In genomic region chr6:150491131-150491795, GRCh38 we compare ENCODE assay signal across 11 cellular contexts.
DNase-seq lines count a peak whose midpoint lies in the region; ATAC-seq, FAIRE-seq and TF ChIP-seq lines count a peak whose summit lies in the region.
"Had no signal": no experiment of that assay in that cellular context is flagged by ENCODE, and none has a peak within 500 bp of the region (broad histone marks: within the 10 kb centered on the region; RNA-seq: fewer than 3 reads in every experiment).

No MANE protein-coding gene starts in this region.

- ATAC-seq in HG03196 (IDR thresholded peaks at IDR 0.05; ENCODE audit: unreplicated experiment) = peak; percentile 82
- ATAC-seq in GM19455 (IDR thresholded peaks at IDR 0.05; ENCODE audit: unreplicated experiment) = no peak

- no peaks in the 10 kb centered on the region for H3K9me3 Mint-ChIP-seq in astrocyte (ENCODE audit: unreplicated experiment)

- H3K4me3 Mint-ChIP-seq in astrocyte (ENCODE audit: unreplicated experiment) = no peak overlapping the region

- H3K36me3 ChIP-seq in astrocyte (ENCODE audit: insufficient read depth, low read length) = no peaks in the 10 kb centered on the region
- H3K36me3 ChIP-seq: upper lobe of left lung had no signal

- peak overlapping the region; percentile 29 for H3K27ac Mint-ChIP-seq in astrocyte (ENCODE audit: unreplicated experiment)

- H3K27ac ChIP-seq in astrocyte (ENCODE audit: low read depth, low read length) = no peak overlapping the region
- H3K27ac ChIP-seq: upper lobe of left lung had no signal

- H3K4me1 Mint-ChIP-seq in astrocyte (ENCODE audit: low read depth, unreplicated experiment) = peaks cover 28% of the 10 kb centered on the region

- DNase-seq in stimulated activated CD4-positive, alpha-beta T cell treated with anti-CD3 and anti-CD28 coated beads, Interleukin-15, amount 100 ng/mL, for 24 hours = peak; percentile 12
- no peak for DNase-seq in stimulated activated CD4-positive, alpha-beta T cell treated with anti-CD3 and anti-CD28 coated beads, Interleukin-1b, Interleukin-23, amount 100 ng/mL, for 48 hours
- DNase-seq in astrocyte (ENCODE audit: low read depth) = peak; percentile 87
- no peak for DNase-seq in D721Med (ENCODE audit: insufficient read length, low spot score)
- DNase-seq in nucleus accumbens (lab: John Stamatoyannopoulos, UW) = no peak
- DNase-seq in pons (ENCODE audit: low spot score) = no peak
- DNase-seq: upper lobe of left lung had no signal

- peaks cover 28% of the 10 kb centered on the region for H3K4me1 ChIP-seq in astrocyte (ENCODE audit: insufficient read depth, low read length)
- H3K4me1 ChIP-seq: upper lobe of left lung had no signal

- H4K20me1 ChIP-seq in astrocyte (ENCODE audit: insufficient read depth, low read length) = no peaks in the 10 kb centered on the region

- no peaks in the 10 kb centered on the region for H3K27me3 ChIP-seq in astrocyte (ENCODE audit: insufficient read depth, low read length)
- H3K27me3 ChIP-seq: upper lobe of left lung had no signal

- H3K36me3 Mint-ChIP-seq in astrocyte (ENCODE audit: low read depth, unreplicated experiment) = no peaks in the 10 kb centered on the region

- H2AFZ ChIP-seq in astrocyte (ENCODE audit: low read depth, low read length) = no peak overlapping the region

- H3K27me3 Mint-ChIP-seq in astrocyte (ENCODE audit: low read depth, unreplicated experiment) = no peaks in the 10 kb centered on the region

- H3K4me2 ChIP-seq in astrocyte (ENCODE audit: low read length) = peak overlapping the region; percentile 51

- H3K9ac ChIP-seq in astrocyte (ENCODE audit: low read length) = no peak overlapping the region

- no peak overlapping the region for H3K4me3 ChIP-seq in astrocyte (ENCODE audit: insufficient read depth, low read depth, low read length)
- H3K4me3 ChIP-seq: lung, upper lobe of left lung had no signal

- no peaks in the 10 kb centered on the region for H3K9me3 ChIP-seq in astrocyte (ENCODE audit: insufficient read depth, low read depth, low read length)
- H3K9me3 ChIP-seq: upper lobe of left lung had no signal

- FAIRE-seq in astrocyte (lab: Jason Lieb, UNC) = peak; percentile 41
- no peak for FAIRE-seq in D721Med (lab: Jason Lieb, UNC)
- FAIRE-seq: TTC549 had no signal

- no peaks in the 10 kb centered on the region for H3K79me2 ChIP-seq in astrocyte (ENCODE audit: insufficient read depth, low read length)

- TF ChIP-seq CTCF in astrocyte (IDR thresholded peaks at IDR 0.05; ENCODE audit: insufficient read depth, low read depth, low read length) (no peak), D721Med (IDR thresholded peaks at IDR 0.05; ENCODE audit: insufficient read depth, missing control alignments) (no peak)

Comparison
In these comparisons a context has a peak if more than half of its experiments do, and no peak if none do; other contexts are left out.
1. DNase-seq: peak in stimulated activated CD4-positive, alpha-beta T cell treated with anti-CD3 and anti-CD28 coated beads, Interleukin-15, amount 100 ng/mL, for 24 hours (single experiment) and astrocyte (single experiment); none in stimulated activated CD4-positive, alpha-beta T cell treated with anti-CD3 and anti-CD28 coated beads, Interleukin-1b, Interleukin-23, amount 100 ng/mL, for 48 hours (single experiment), D721Med (single experiment), nucleus accumbens (0 of 56) and pons (single experiment).